Comparison of ENCODE assay signal across 7 cellular contexts in genomic region chr1:55001311-55001710, GRCh38. TPM values are rescaled to one million over a fixed set of nuclear protein-coding genes. Genes with fewer than 3 reads are reported as not detected.
"Had no signal": no experiment of that assay in that cellular context is flagged by ENCODE, and none has a peak within 500 bp of the region (broad histone marks: within the 10 kb centered on the region; RNA-seq: fewer than 3 reads in every experiment).

No MANE protein-coding gene starts in this region.

- H3K9me3 Mint-ChIP-seq: GM23338, H9 had no signal

- DNase-seq: H9, HCEC 1CT had no signal

- H3K4me2 ChIP-seq: GM23338 had no signal

- FAIRE-seq: H1, H54, HTR-8/SVneo, K562 had no signal

- H3K4me3 ChIP-seq: GM23338, K562 had no signal

- ATAC-seq: GM23338, K562 had no signal

- H2AFZ ChIP-seq: GM23338 had no signal

- H3K27ac Mint-ChIP-seq: GM23338, H9 had no signal

- H3K4me3 Mint-ChIP-seq: GM23338, H9 had no signal

RNA-seq across cellular contexts. Expression of gene BSND, which starts 2.6 kb away (rescaled TPM):
- total RNA-seq: K562 had no signal
- polyA plus RNA-seq: K562 had no signal

RNA-seq across cellular contexts. Expression of gene TMEM61, which starts 20.9 kb away (rescaled TPM):
- total RNA-seq: K562 had no signal
- polyA plus RNA-seq: K562 had no signal
